8 cellular contexts compared by ENCODE assay signal in genomic region chr10:80458638-80459037, GRCh38. TPM values are rescaled to one million over a fixed set of nuclear protein-coding genes. Genes with fewer than 3 reads are reported as not detected.
DNase-seq lines count a peak whose midpoint lies in the region; ATAC-seq and TF ChIP-seq lines count a peak whose summit lies in the region.

No MANE protein-coding gene starts in this region.

- WGBS in GM23248 (ENCODE audit: low coverage in 1 of 2, low lambda C conversion rate in 2 of 2, missing lambda C conversion rate in 2 of 2), 2 experiments = 24 to 28% methylated on average over 6 of the region's 6 CpGs

- H3K27ac ChIP-seq in GM23248 (peak overlapping the region; percentile 65), fibroblast of lung (ENCODE audit: insufficient read depth, low read length) (peak overlapping the region; percentile 18), gastrocnemius medialis (peak overlapping the region; percentile 55 to 95 (median 88))

- H3K4me1 ChIP-seq in GM23248 (ENCODE audit: insufficient read depth) (peaks cover 61% of the 10 kb centered on the region), fibroblast of lung (ENCODE audit: control insufficient read depth, extremely low read depth, insufficient read depth, low read length) (peaks cover 32% of the 10 kb centered on the region), gastrocnemius medialis (peaks cover 47 to 60% of the 10 kb centered on the region in 2 donors)

- H3K4me2 ChIP-seq in GM23248 (ENCODE audit: unreplicated experiment) (peak overlapping the region; percentile 60), fibroblast of lung (ENCODE audit: extremely low read depth, insufficient read depth, low read length) (no peak overlapping the region)

- H3K79me2 ChIP-seq in GM23248 (ENCODE audit: insufficient read depth) (peaks cover 82% of the 10 kb centered on the region), fibroblast of lung (ENCODE audit: control insufficient read depth, insufficient read depth, low read length) (peaks cover 72% of the 10 kb centered on the region)

- H3K9me3 ChIP-seq in GM23248 (ENCODE audit: low read depth) (no peaks in the 10 kb centered on the region), fibroblast of lung (ENCODE audit: control insufficient read depth, insufficient read depth, low read depth, low read length) (no peaks in the 10 kb centered on the region), gastrocnemius medialis (no peaks in the 10 kb centered on the region)

- no peaks in the 10 kb centered on the region for H3K27me3 Mint-ChIP-seq in activated CD8-positive, alpha-beta T cell treated with anti-CD3 and anti-CD28 coated beads, Interleukin-2, amount 10 ng/mL, durations not matched to agents 7 days and 5 days (ENCODE audit: low read depth)

- no peaks in the 10 kb centered on the region for H3K27me3 ChIP-seq in GM23248 (replicated peaks; ENCODE audit: insufficient read depth)
- no peaks in the 10 kb centered on the region for H3K27me3 ChIP-seq in fibroblast of lung (ENCODE audit: control insufficient read depth, insufficient read depth, low read length)
- H3K27me3 ChIP-seq in gastrocnemius medialis = no peaks in the 10 kb centered on the region

- H3K4me3 ChIP-seq in GM23248 (no peak overlapping the region), fibroblast of lung (replicated peaks in 1 of 4; ENCODE audit: control extremely low read depth in 1 of 4, insufficient read depth in 1 of 4, low read depth in 3 of 4, low read length in 4 of 4) (no peak overlapping the region), gastrocnemius medialis (peak overlapping the region in 2 of 4 donors; percentile 11 to 20)

- H3K4me3 Mint-ChIP-seq in activated CD8-positive, alpha-beta T cell treated with anti-CD3 and anti-CD28 coated beads, Interleukin-2, amount 10 ng/mL, durations not matched to agents 7 days and 5 days = peak overlapping the region; percentile 99

- H3K9me3 Mint-ChIP-seq in activated CD8-positive, alpha-beta T cell treated with anti-CD3 and anti-CD28 coated beads, Interleukin-2, amount 10 ng/mL, durations not matched to agents 7 days and 5 days (ENCODE audit: insufficient read depth) = no peaks in the 10 kb centered on the region

- peaks cover 71% of the 10 kb centered on the region for H3K36me3 Mint-ChIP-seq in activated CD8-positive, alpha-beta T cell treated with anti-CD3 and anti-CD28 coated beads, Interleukin-2, amount 10 ng/mL, durations not matched to agents 7 days and 5 days (ENCODE audit: low read depth)

- H2AFZ ChIP-seq in GM23248 (peak overlapping the region; percentile 45; the same call in 1 of the 2 replicates), fibroblast of lung (ENCODE audit: low read length) (no peak overlapping the region)

- H3K4me1 Mint-ChIP-seq in activated CD8-positive, alpha-beta T cell treated with anti-CD3 and anti-CD28 coated beads, Interleukin-2, amount 10 ng/mL, durations not matched to agents 7 days and 5 days (ENCODE audit: low read depth) = peaks cover 76% of the 10 kb centered on the region

- intact Hi-C loops in gastrocnemius medialis (cut with DNase I; ENCODE audit: low total_unique reads) = loop anchor here (5.0 kb wide), 1 partner anchor 381 kb away; the partner anchor contains the start of gene TMEM254

- TF ChIP-seq CTCF in fibroblast of lung (conservative IDR thresholded peaks at IDR 0.05 in 1 of 2, IDR thresholded peaks at IDR 0.05 in 1 of 2; ENCODE audit: low read depth in 1 of 2, low read length in 2 of 2) = no peak
- no peak for TF ChIP-seq CTCF in gastrocnemius medialis (IDR thresholded peaks at IDR 0.05 in 4 of 5, conservative IDR thresholded peaks at IDR 0.05 in 1 of 5)

- ATAC-seq in activated CD8-positive, alpha-beta T cell treated with anti-CD3 and anti-CD28 coated beads, Interleukin-2, amount 10 ng/mL, durations not matched to agents 7 days and 5 days = no peak
- ATAC-seq in gastrocnemius medialis (no peak), GM19467 (IDR thresholded peaks at IDR 0.05; ENCODE audit: unreplicated experiment) (no peak)

- in situ Hi-C loops in GM23248 (cut with MboI) (no loop called here), gastrocnemius medialis (cut with MboI; ENCODE audit: low sequenced_read_pairs in 4 of 4) (loop anchor here in 1 of 4 donors (5.0 kb wide), 1 partner anchor 39 kb away; no protein-coding TSS in a partner anchor)

- peaks cover 32% of the 10 kb centered on the region for H3F3A ChIP-seq in GM23248 (ENCODE audit: insufficient read depth)

- no peak for TF ChIP-seq POLR2A in gastrocnemius medialis (IDR thresholded peaks at IDR 0.05)

- H4K20me1 ChIP-seq in GM23248 (ENCODE audit: insufficient read depth) (no peaks in the 10 kb centered on the region), fibroblast of lung (ENCODE audit: control insufficient read depth, extremely low read depth, insufficient read depth, low read length) (no peaks in the 10 kb centered on the region)

- H3K36me3 ChIP-seq in GM23248 (ENCODE audit: low read depth) (no peaks in the 10 kb centered on the region), fibroblast of lung (ENCODE audit: control insufficient read depth, insufficient read depth, low read length) (no peaks in the 10 kb centered on the region), gastrocnemius medialis (no peaks in the 10 kb centered on the region)

- POLR2A ChIA-PET in activated CD8-positive, alpha-beta T cell treated with anti-CD3 and anti-CD28 coated beads, Interleukin-2, amount 10 ng/mL, durations not matched to agents 7 days and 5 days (lab: Charles Lee) = interaction anchor here (0.6 to 8.2 kb wide), 7 partner anchors 8 to 42 kb away, joined by 3 to 86 read pairs (median 5); no protein-coding TSS in a partner anchor

- no peaks in the 10 kb centered on the region for H3K9me2 ChIP-seq in GM23248 (ENCODE audit: insufficient read depth)

- DNase-seq in GM23248 (peak; percentile 36), fibroblast of lung (ENCODE audit: low read depth in 2 of 2) (no peak), gastrocnemius medialis (no peak), islet precursor cell (no peak), A172 (ENCODE audit: low spot score) (no peak), NCI-H2171 treated with DMSO at 0.1 percent for 48 hours (lab: John Stamatoyannopoulos, UW) (no peak)
- DNase-seq in activated CD8-positive, alpha-beta T cell treated with anti-CD3 and anti-CD28 coated beads, Interleukin-2, amount 10 ng/mL, durations not matched to agents 7 days and 5 days = no peak

- peak overlapping the region; percentile 58 for H3K9ac ChIP-seq in GM23248
- H3K9ac ChIP-seq in fibroblast of lung (ENCODE audit: insufficient read depth, low read length) = no peak overlapping the region

- CTCF ChIA-PET in activated CD8-positive, alpha-beta T cell treated with anti-CD3 and anti-CD28 coated beads, Interleukin-2, amount 10 ng/mL, durations not matched to agents 7 days and 5 days (lab: Charles Lee) = interaction anchor here (0.9 to 35.6 kb wide), 8 partner anchors 12 to 76 kb away, joined by 3 to 1113 read pairs (median 20); no protein-coding TSS in a partner anchor

- H3K27ac Mint-ChIP-seq in activated CD8-positive, alpha-beta T cell treated with anti-CD3 and anti-CD28 coated beads, Interleukin-2, amount 10 ng/mL, durations not matched to agents 7 days and 5 days = peak overlapping the region; percentile 90

RNA-seq across cellular contexts. Expression of gene TSPAN14, which starts 4.5 kb away (rescaled TPM):
- 14.1 and 16.1 TPM in 2 replicates for total RNA-seq in GM23248 (2014; rRNA removed; shearing (Covaris generic))
- polyA plus RNA-seq in GM23248 (2016; fragmentation: Nextera tagmentation; extraction: Ambion mirVana) (22.9 and 23.7 TPM in 2 replicates), fibroblast of lung (30.9 and 50.0 TPM in 2 replicates)
- total RNA-seq in activated CD8-positive, alpha-beta T cell treated with anti-CD3 and anti-CD28 coated beads, Interleukin-2, amount 10 ng/mL, durations not matched to agents 7 days and 5 days = 100 to 1,000 TPM; 109 to 117 TPM
- total RNA-seq in fibroblast of lung (5.6 and 12.1 TPM in 2 replicates), gastrocnemius medialis (10 to 100 TPM; 22.6 to 29.3 (median 26.9) TPM)
- 25.5 and 41.9 TPM in 2 replicates for polyA plus RNA-seq in fibroblast of lung (2012)
- polyA minus RNA-seq in fibroblast of lung (ENCODE audit: low replicate concordance) = 34.8 and 96.2 TPM in 2 replicates
- total RNA-seq in A172 (2014; rRNA removed; shearing (Covaris generic)) = 35.0 and 38.4 TPM in 2 replicates

RNA-seq across cellular contexts. Expression of gene PRXL2A, which starts 50.3 kb away (rescaled TPM):
- not detected in 2 replicates for total RNA-seq in GM23248 (2014; rRNA removed; shearing (Covaris generic))
- 0.15 TPM in 1 of 2 replicates, not detected in the other for polyA plus RNA-seq in GM23248 (2016; fragmentation: Nextera tagmentation; extraction: Ambion mirVana)
- total RNA-seq in activated CD8-positive, alpha-beta T cell treated with anti-CD3 and anti-CD28 coated beads, Interleukin-2, amount 10 ng/mL, durations not matched to agents 7 days and 5 days = 10 to 100 TPM; 14.9 to 15.3 TPM
- total RNA-seq in fibroblast of lung = 13.9 and 19.2 TPM in 2 replicates
- polyA plus RNA-seq in fibroblast of lung = 1.6 and 2.2 TPM in 2 replicates
- 1.5 and 1.7 TPM in 2 replicates for polyA plus RNA-seq in fibroblast of lung (2012)
- polyA minus RNA-seq in fibroblast of lung (ENCODE audit: low replicate concordance) = not detected in 2 replicates
- 10 to 100 TPM; 19.0 to 29.2 (median 22.5) TPM for total RNA-seq in gastrocnemius medialis
- total RNA-seq in A172 (2014; rRNA removed; shearing (Covaris generic)) = 28.0 and 31.4 TPM in 2 replicates

Comparison
In these comparisons a context has a peak if more than half of its experiments do, and no peak if none do; other contexts are left out.
1. H3K27ac ChIP-seq: peak in every context shown above with its lines; median percentile 88 in gastrocnemius medialis; 65 in GM23248; 18 in fibroblast of lung.
2. RNA of gene PRXL2A, which starts 50.3 kb away (total RNA-seq): 28.0 to 31.4 TPM in A172, 19.0 to 29.2 TPM in gastrocnemius medialis, 13.9 to 19.2 TPM in fibroblast of lung and 14.9 to 15.3 TPM in activated CD8-positive, alpha-beta T cell treated with anti-CD3 and anti-CD28 coated beads, Interleukin-2, amount 10 ng/mL, durations not matched to agents 7 days and 5 days; not detected in GM23248; every median in the first group is over 10 times any median in the second.